2 cellular contexts compared by ENCODE assay signal in genomic region chr12:16347391-16348298, GRCh38.
TF ChIP-seq lines count a peak whose summit lies in the region.

TSS of gene MGST1 (plus strand) at chr12:16347645. CDS start at chr12:16354253, 6,608 bp downstream.

TF ChIP-seq in HCT116, 20 proteins besides CTCF, POLR2A, EP300 and RAD21:
- peak; percentile 23 for TF ChIP-seq TCF7L2 (IDR thresholded peaks at IDR 0.05; ENCODE audit: borderline replicate concordance, extremely low read depth, insufficient read depth, insufficient read length)
- peak; percentile 87 for TF ChIP-seq POLR2AphosphoS5 (IDR thresholded peaks at IDR 0.05; ENCODE audit: low read depth, low read length)
- peak; percentile 48; the same call in 1 of the 2 replicates for TF ChIP-seq EGR1 (IDR thresholded peaks at IDR 0.05; ENCODE audit: low read depth)
- TF ChIP-seq ZNF274 (IDR thresholded peaks at IDR 0.05; ENCODE audit: low read depth, low read length) = no peak
- peak; percentile 66 for TF ChIP-seq MAX (IDR thresholded peaks at IDR 0.05)
- no peak for TF ChIP-seq ZBTB33 (IDR thresholded peaks at IDR 0.05; ENCODE audit: extremely low read depth, insufficient replicate concordance, low read length)
- TF ChIP-seq SRF (IDR thresholded peaks at IDR 0.05; ENCODE audit: low read depth) = no peak
- no peak for TF ChIP-seq EZH2 (IDR thresholded peaks at IDR 0.05)
- TF ChIP-seq ZFX (IDR thresholded peaks at IDR 0.05) = no peak; the same call in 1 of the 2 replicates
- TF ChIP-seq CEBPB (IDR thresholded peaks at IDR 0.05; ENCODE audit: low read depth) = no peak
- TF ChIP-seq JUND (IDR thresholded peaks at IDR 0.05) = no peak

TF ChIP-seq in GM12878, 131 proteins besides CTCF, POLR2A, EP300 and RAD21:
- TF ChIP-seq TAF1 (IDR thresholded peaks at IDR 0.05; ENCODE audit: borderline replicate concordance, low read depth, low read length) (0 out of 2 replicates have a peak, but pooled peaks have one; percentile 18), RB1 (IDR thresholded peaks at IDR 0.05; ENCODE audit: borderline replicate concordance) (no peak), JUND (IDR thresholded peaks at IDR 0.05; ENCODE audit: low read depth, low read length) (no peak)
